ENCODE assay signal across 27 cellular contexts in genomic region chr12:2393016-2393415, GRCh38.
"Had no signal": no experiment of that assay in that cellular context is flagged by ENCODE, and none has a peak within 500 bp of the region (broad histone marks: within the 10 kb centered on the region; RNA-seq: fewer than 3 reads in every experiment).

No MANE protein-coding gene starts in this region.

- H3K4me3 ChIP-seq: heart right ventricle, lower lobe of right lung, smooth muscle cell, stomach, suprapubic skin, tibial nerve had no signal

- H3K9me3 ChIP-seq: heart right ventricle, lower lobe of right lung, SK-N-SH, stomach, suprapubic skin, tibial nerve had no signal

- H3K27ac ChIP-seq: brain microvascular endothelial cell, foreskin keratinocyte, heart right ventricle, lower lobe of right lung, stomach, suprapubic skin, tibial nerve, WERI-Rb-1 had no signal

- H3K36me3 ChIP-seq: brain microvascular endothelial cell, heart right ventricle, lower lobe of right lung, stomach, suprapubic skin, tibial nerve, WERI-Rb-1 had no signal

- H3K4me1 ChIP-seq: foreskin keratinocyte had no signal

- H3K27me3 ChIP-seq: brain microvascular endothelial cell, foreskin keratinocyte, heart right ventricle, stomach, suprapubic skin, tibial nerve had no signal

- DNase-seq: activated CD4-positive, alpha-beta T cell treated with anti-CD3 and anti-CD28 coated beads for 48 hours; activated CD4-positive, alpha-beta T cell treated with anti-CD3 and anti-CD28 coated beads, Interleukin-2, amount 50 U/mL, for 48 hours; activated CD8-positive, alpha-beta memory T cell treated with anti-CD3 and anti-CD28 coated beads for 24 hours; activated gamma-delta T cell treated with Interleukin-2 at 50 U/mL for 16 hours; activated naive CD4-positive, alpha-beta T cell treated with anti-CD3 and anti-CD28 coated beads, Interleukin-2, amount 50 U/mL, for 16 hours; amniotic stem cell; brain microvascular endothelial cell; cortex of kidney; effector memory CD8-positive, alpha-beta T cell; foreskin keratinocyte; heart right ventricle; lower lobe of right lung; naive thymus-derived CD4-positive, alpha-beta T cell; retina; SK-N-SH; stimulated activated CD4-positive, alpha-beta T cell treated with anti-CD3 and anti-CD28 coated beads, Interleukin-1b, Interleukin-23, amount 100 ng/mL, for 48 hours; stimulated activated CD4-positive, alpha-beta T cell treated with anti-CD3 and anti-CD28 coated beads, Interleukin-4, amount 100 ng/mL, for 4 hours; stimulated activated CD8-positive, alpha-beta memory T cell treated with anti-CD3 and anti-CD28 coated beads, Interleukin-4, amount 100 ng/mL, for 48 hours; stimulated activated naive B cell treated with anti-CD40 and anti-IgM and Interleukin-4, amounts not matched to agents 10 μg/mL and 1 μg/mL and 100 μg/mL, for 72 hours; stomach; SW 1271; T-helper 17 cell; T1000; WERI-Rb-1 had no signal
